ENCODE assay signal across 16 cellular contexts in genomic region chr21:40936771-40937261, GRCh38.
DNase-seq lines count a peak whose midpoint lies in the region; ATAC-seq and TF ChIP-seq lines count a peak whose summit lies in the region.
"Had no signal": no experiment of that assay in that cellular context is flagged by ENCODE, and none has a peak within 500 bp of the region (broad histone marks: within the 10 kb centered on the region; RNA-seq: fewer than 3 reads in every experiment).

No MANE protein-coding gene starts in this region.

- H3K9me3 Mint-ChIP-seq in progenitor cell of endocrine pancreas (ENCODE audit: low read depth) = no peaks in the 10 kb centered on the region
- H3K9me3 Mint-ChIP-seq: H9 had no signal

- peak overlapping the region; percentile 71 for H3K27ac Mint-ChIP-seq in progenitor cell of endocrine pancreas

- TF ChIP-seq CTCF in RWPE2 (IDR thresholded peaks at IDR 0.05; ENCODE audit: poor library complexity, severe bottlenecking) (no peak), foreskin keratinocyte (conservative IDR thresholded peaks at IDR 0.05) (no peak), progenitor cell of endocrine pancreas (IDR thresholded peaks at IDR 0.05; ENCODE audit: unreplicated experiment) (no peak), suprapubic skin (IDR thresholded peaks at IDR 0.05) (no peak)

- peaks cover 34% of the 10 kb centered on the region for H3K4me1 ChIP-seq in RWPE2 (ENCODE audit: insufficient read depth, poor library complexity, severe bottlenecking)
- H3K4me1 ChIP-seq in foreskin keratinocyte = peaks cover 39% of the 10 kb centered on the region
- H3K4me1 ChIP-seq in suprapubic skin = no peaks in the 10 kb centered on the region

- ATAC-seq in RWPE2 (ENCODE audit: low read depth) = peak; percentile 92
- peak; percentile 93 for ATAC-seq in foreskin keratinocyte
- no peak for ATAC-seq in HG03139 (IDR thresholded peaks at IDR 0.05; ENCODE audit: unreplicated experiment)

- WGBS in suprapubic skin = 89% methylated on average over 10 of the region's 10 CpGs

- H3K27me3 ChIP-seq in RWPE2 (ENCODE audit: insufficient read depth, poor library complexity, severe bottlenecking) = no peaks in the 10 kb centered on the region
- no peaks in the 10 kb centered on the region for H3K27me3 ChIP-seq in foreskin keratinocyte
- no peaks in the 10 kb centered on the region for H3K27me3 ChIP-seq in suprapubic skin

- no peak overlapping the region for H3K4me3 Mint-ChIP-seq in progenitor cell of endocrine pancreas (ENCODE audit: low read depth)
- H3K4me3 Mint-ChIP-seq: CD14-positive monocyte, H9 had no signal

- H3K36me3 Mint-ChIP-seq in progenitor cell of endocrine pancreas (ENCODE audit: insufficient read depth) = no peaks in the 10 kb centered on the region
- H3K36me3 Mint-ChIP-seq: CD14-positive monocyte had no signal

- TF ChIP-seq POLR2A in suprapubic skin (IDR thresholded peaks at IDR 0.05) = no peak

- H3K27ac ChIP-seq in RWPE2 (ENCODE audit: poor library complexity, severe bottlenecking) = peak overlapping the region; percentile 78
- peak overlapping the region; percentile 97 for H3K27ac ChIP-seq in foreskin keratinocyte
- H3K27ac ChIP-seq in suprapubic skin = no peak overlapping the region

- DNase-seq in Daoy (ENCODE audit: low read depth) (peak; percentile 60), RWPE2 (ENCODE audit: low spot score) (peak; percentile 77), foreskin keratinocyte (peak; percentile 100), progenitor cell of endocrine pancreas (ENCODE audit: low spot score, unreplicated experiment) (no peak), NCI-H2171 treated with DMSO at 0.1 percent for 48 hours (lab: John Stamatoyannopoulos, UW) (no peak), suprapubic skin (ENCODE audit: low spot score in 2 of 2) (no peak)
- DNase-seq: COR-L47; DMS153; EL; H9; NCI-H187 treated with DMSO at 0.1 percent for 48 hours; NCI-H69; NK-92 treated with Interleukin-12 subunit alpha and Interleukin-12 subunit beta, amount 100 ng/mL, for 24 hours; RPMI8226 had no signal

- TF ChIP-seq EP300 in suprapubic skin (IDR thresholded peaks at IDR 0.05) = no peak

- H3K27me3 Mint-ChIP-seq in progenitor cell of endocrine pancreas = no peaks in the 10 kb centered on the region

- peaks cover 6% of the 10 kb centered on the region for H3K4me1 Mint-ChIP-seq in progenitor cell of endocrine pancreas (ENCODE audit: low read depth)
- H3K4me1 Mint-ChIP-seq: CD14-positive monocyte had no signal

- H3K36me3 ChIP-seq in RWPE2 (ENCODE audit: low read depth) (no peaks in the 10 kb centered on the region), suprapubic skin (no peaks in the 10 kb centered on the region)

- no peak overlapping the region for H3K4me3 ChIP-seq in RWPE2 (ENCODE audit: severe bottlenecking)
- H3K4me3 ChIP-seq in suprapubic skin = no peak overlapping the region

- H3K9me3 ChIP-seq in RWPE2 (ENCODE audit: severe bottlenecking) (no peaks in the 10 kb centered on the region), suprapubic skin (no peaks in the 10 kb centered on the region)

Comparison
In these comparisons a context has a peak if more than half of its experiments do, and no peak if none do; other contexts are left out.
1. DNase-seq: peak in Daoy (single experiment), RWPE2 (single experiment) and foreskin keratinocyte (2 of 2); none in progenitor cell of endocrine pancreas (single experiment), NCI-H2171 treated with DMSO at 0.1 percent for 48 hours (single experiment) and suprapubic skin (0 of 2).